ENCODE assay signal across 24 cellular contexts in the genomic region with DNA sequence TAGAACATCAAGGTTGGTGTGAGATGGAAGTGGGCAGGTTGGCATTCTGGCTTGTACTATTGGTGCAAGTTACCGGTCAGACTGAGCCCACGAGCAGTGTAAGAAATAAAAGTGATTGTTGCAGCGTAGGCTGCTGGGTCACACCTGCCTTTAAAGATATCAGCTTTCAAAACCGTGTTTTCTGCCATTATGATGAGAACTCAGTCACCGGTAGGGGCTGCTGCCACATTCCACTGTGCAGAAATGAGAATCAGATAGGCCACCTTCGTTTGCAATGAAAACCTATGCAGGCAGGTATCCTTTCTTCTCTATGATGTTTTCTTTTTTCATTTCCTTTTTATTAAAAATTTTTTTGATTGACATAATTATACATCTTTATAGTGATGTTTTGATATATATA.
"Had no signal": no experiment of that assay in that cellular context is flagged by ENCODE, and none has a peak within 500 bp of the region (broad histone marks: within the 10 kb centered on the region; RNA-seq: fewer than 3 reads in every experiment).

No MANE protein-coding gene starts in this region.

- H3K9me3 ChIP-seq: colonic mucosa, prostate gland, upper lobe of right lung had no signal

- H3K4me1 ChIP-seq: colonic mucosa, prostate gland, spleen, upper lobe of right lung had no signal

- DNase-seq: activated B cell treated with CpG ODN at 0.5 μM for 24 hours; activated CD4-positive, alpha-beta memory T cell treated with anti-CD3 and anti-CD28 coated beads for 36 hours; activated CD4-positive, alpha-beta T cell treated with anti-CD3 and anti-CD28 coated beads for 36 hours; activated effector memory CD4-positive, alpha-beta T cell treated with Interleukin-2 at 50 U/mL for 16 hours; activated naive CD4-positive, alpha-beta T cell treated with anti-CD3 and anti-CD28 coated beads for 36 hours; activated naive CD8-positive, alpha-beta T cell treated with anti-CD3 and anti-CD28 coated beads, Interleukin-2, amount 10 ng/mL, durations not matched to agents 7 days and 5 days; activated T-cell treated with anti-CD3 and anti-CD28 coated beads, Interleukin-2, amount 50 U/mL, for 48 hours; amniotic stem cell; colonic mucosa; dorsolateral prefrontal cortex; effector memory CD8-positive, alpha-beta T cell; glutamatergic neuron; left ventricle myocardium superior; ovary; spleen; stimulated activated CD4-positive, alpha-beta T cell treated with anti-CD3 and anti-CD28 coated beads, Interleukin-4, amount 100 ng/mL, for 1 hour; stimulated activated naive CD4-positive, alpha-beta T cell treated with Interleukin-2 at 50 U/mL for 16 hours; T-helper 9 cell; upper lobe of right lung had no signal

- H2AFZ ChIP-seq: hepatocyte had no signal

- H3K36me3 ChIP-seq: colonic mucosa, ovary, prostate gland, spleen, upper lobe of right lung had no signal

- FAIRE-seq: endothelial cell of umbilical vein, frontal cortex had no signal

- H3K4me2 ChIP-seq: hepatocyte had no signal

- H3K4me3 Mint-ChIP-seq: activated B cell treated with CpG ODN at 0.5 μM for 24 hours; activated CD4-positive, alpha-beta memory T cell treated with anti-CD3 and anti-CD28 coated beads for 36 hours; activated CD4-positive, alpha-beta T cell treated with anti-CD3 and anti-CD28 coated beads for 36 hours; activated naive CD4-positive, alpha-beta T cell treated with anti-CD3 and anti-CD28 coated beads for 36 hours; activated naive CD8-positive, alpha-beta T cell treated with anti-CD3 and anti-CD28 coated beads, Interleukin-2, amount 10 ng/mL, durations not matched to agents 7 days and 5 days; effector memory CD8-positive, alpha-beta T cell; natural killer cell treated with Interleukin-12 subunit alpha and Interleukin-12 subunit beta and Interleukin-15 and Interleukin-18, amount 100 ng/mL, for 72 hours had no signal

- H3K27ac Mint-ChIP-seq: activated B cell treated with CpG ODN at 0.5 μM for 24 hours; activated CD4-positive, alpha-beta memory T cell treated with anti-CD3 and anti-CD28 coated beads for 36 hours; activated CD4-positive, alpha-beta T cell treated with anti-CD3 and anti-CD28 coated beads for 36 hours; activated naive CD4-positive, alpha-beta T cell treated with anti-CD3 and anti-CD28 coated beads for 36 hours; activated naive CD8-positive, alpha-beta T cell treated with anti-CD3 and anti-CD28 coated beads, Interleukin-2, amount 10 ng/mL, durations not matched to agents 7 days and 5 days; effector memory CD8-positive, alpha-beta T cell; natural killer cell treated with Interleukin-12 subunit alpha and Interleukin-12 subunit beta and Interleukin-15 and Interleukin-18, amount 100 ng/mL, for 72 hours had no signal

- H3K9me3 Mint-ChIP-seq: activated CD4-positive, alpha-beta memory T cell treated with anti-CD3 and anti-CD28 coated beads for 36 hours; activated naive CD8-positive, alpha-beta T cell treated with anti-CD3 and anti-CD28 coated beads, Interleukin-2, amount 10 ng/mL, durations not matched to agents 7 days and 5 days had no signal

- H3K27me3 ChIP-seq: colonic mucosa, hepatocyte, ovary, upper lobe of right lung had no signal

- H3K79me2 ChIP-seq: hepatocyte had no signal

- H3K4me3 ChIP-seq: colonic mucosa, dorsolateral prefrontal cortex, hepatocyte, ovary, prostate gland, spleen, upper lobe of right lung had no signal

- H3K36me3 Mint-ChIP-seq: activated CD4-positive, alpha-beta memory T cell treated with anti-CD3 and anti-CD28 coated beads for 36 hours; activated naive CD8-positive, alpha-beta T cell treated with anti-CD3 and anti-CD28 coated beads, Interleukin-2, amount 10 ng/mL, durations not matched to agents 7 days and 5 days; natural killer cell treated with Interleukin-12 subunit alpha and Interleukin-12 subunit beta and Interleukin-15 and Interleukin-18, amount 100 ng/mL, for 72 hours had no signal

- H3K27ac ChIP-seq: colonic mucosa, dorsolateral prefrontal cortex, hepatocyte, ovary, prostate gland, spleen, upper lobe of right lung had no signal

- H3K4me1 Mint-ChIP-seq: activated B cell treated with CpG ODN at 0.5 μM for 24 hours; activated CD4-positive, alpha-beta T cell treated with anti-CD3 and anti-CD28 coated beads for 36 hours; activated naive CD8-positive, alpha-beta T cell treated with anti-CD3 and anti-CD28 coated beads, Interleukin-2, amount 10 ng/mL, durations not matched to agents 7 days and 5 days had no signal
